Comparison of ENCODE assay signal across 8 cellular contexts in the genomic region with DNA sequence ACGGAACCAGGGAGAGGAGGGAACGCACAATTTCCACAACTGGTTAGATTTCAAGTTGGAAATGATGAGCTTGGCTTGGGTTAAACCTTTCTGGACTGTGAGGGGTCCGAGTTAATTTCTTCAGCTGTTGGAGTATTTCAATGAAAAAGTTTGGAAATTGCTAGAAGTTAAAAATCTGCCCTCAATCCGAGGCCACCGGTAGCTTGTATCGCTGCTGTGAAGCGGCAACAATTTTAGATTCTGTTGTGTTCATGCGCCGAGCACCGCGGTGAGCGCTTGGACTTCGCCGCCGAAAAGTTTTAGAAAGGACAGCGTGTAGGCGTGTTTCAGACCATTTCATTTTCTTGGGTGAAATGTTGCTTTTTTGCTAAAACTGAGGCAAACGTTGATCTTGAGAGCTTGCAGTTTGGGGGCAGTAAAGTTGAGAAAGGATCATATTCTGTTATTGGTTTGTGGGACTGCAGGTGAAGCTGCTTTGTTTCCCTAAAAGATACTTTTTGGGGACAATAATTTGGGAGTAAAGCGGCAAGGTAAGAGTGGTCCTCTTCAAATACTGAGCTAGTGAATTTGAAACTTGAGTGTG. TPM values are rescaled to one million over a fixed set of nuclear protein-coding genes. Genes with fewer than 3 reads are reported as not detected.
A peak's percentile ranks its signal among the peaks of the same experiment; 100 is the strongest.
DNase-seq lines count a peak whose midpoint lies in the region; ATAC-seq and TF ChIP-seq lines count a peak whose summit lies in the region.

No MANE protein-coding gene starts in this region.

- H3K4me3 ChIP-seq in IMR-90 (ENCODE audit: insufficient read depth, low read depth, low read length) (peak overlapping the region; percentile 67), neuronal stem cell (ENCODE audit: low read length in 2 of 2) (peak overlapping the region; percentile 81 to 92)

- H3K4ac ChIP-seq in IMR-90 (ENCODE audit: low read depth, low read length) (peak overlapping the region; percentile 42; the same call in 1 of the 2 replicates), neuronal stem cell (ENCODE audit: low read length) (no peak overlapping the region)

- peaks cover 16% of the 10 kb centered on the region for H3K36me3 Mint-ChIP-seq in activated T-helper 17 cell treated with anti-CD3 and anti-CD28 coated beads, Interleukin-2, amount 50 U/mL, for 72 hours (ENCODE audit: low read depth)

- peak overlapping the region; percentile 99 for H2AFZ ChIP-seq in IMR-90 (replicated peaks; ENCODE audit: low read length, poor library complexity)
- H2AFZ ChIP-seq in neuronal stem cell (ENCODE audit: low read length), result peak overlapping the region; percentile 98

- H3K4me2 ChIP-seq in IMR-90 (ENCODE audit: low read depth, low read length) (peak overlapping the region; percentile 87), neuronal stem cell (ENCODE audit: insufficient read depth, low read length, poor library complexity, severe bottlenecking) (peak overlapping the region; percentile 67)

- H4K8ac ChIP-seq in IMR-90 (ENCODE audit: low read depth in 2 of 2, low read length in 2 of 2), result peak overlapping the region; percentile 81 to 95; a peak in 3 of 4 replicates
- no peak overlapping the region for H4K8ac ChIP-seq in neuronal stem cell (ENCODE audit: low read depth, low read length)

- H3K27ac ChIP-seq in IMR-90 (ENCODE audit: insufficient read depth, low read length), result peak overlapping the region; percentile 88
- H3K27ac ChIP-seq in neuronal stem cell (replicated peaks; ENCODE audit: low read length), result no peak overlapping the region

- peak overlapping the region; percentile 83 for H2BK5ac ChIP-seq in IMR-90 (ENCODE audit: low read depth, low read length, poor library complexity, severe bottlenecking)
- peak overlapping the region; percentile 93 for H2BK5ac ChIP-seq in neuronal stem cell (ENCODE audit: low read length)

- H3K4me3 Mint-ChIP-seq in activated T-helper 17 cell treated with anti-CD3 and anti-CD28 coated beads, Interleukin-2, amount 50 U/mL, for 72 hours, result no peak overlapping the region

- intact Hi-C loops in IMR-90 (cut with micrococcal nuclease), result loop anchor here (2.0 to 10.0 kb wide), 4 partner anchors 15 to 811 kb away; partner anchors contain the start of gene PISD

- H3K9me3 Mint-ChIP-seq in activated T-helper 17 cell treated with anti-CD3 and anti-CD28 coated beads, Interleukin-2, amount 50 U/mL, for 72 hours, result no peaks in the 10 kb centered on the region

- peak overlapping the region; percentile 31 for H3K18ac ChIP-seq in IMR-90 (ENCODE audit: low read depth, low read length)
- H3K18ac ChIP-seq in neuronal stem cell (ENCODE audit: low read length), result peak overlapping the region; percentile 94

- H2AK9ac ChIP-seq in IMR-90 (replicated peaks; ENCODE audit: low read depth, low read length, poor library complexity), result peak overlapping the region; percentile 66

- H4K91ac ChIP-seq in IMR-90 (ENCODE audit: insufficient read depth, low read depth, low read length) (peak overlapping the region; percentile 44; the same call in 1 of the 2 replicates), neuronal stem cell (ENCODE audit: low read depth, low read length, poor library complexity) (no peak overlapping the region)

- 3% methylated on average over 13 of the region's 19 CpGs; no CpG with 5 or more reads in 1 of the 2 experiments for WGBS in IMR-90 (ENCODE audit: extremely low coverage in 2 of 2, insufficient read length in 1 of 2), 2 experiments
- WGBS in neuronal stem cell (ENCODE audit: extremely low coverage in 2 of 2, insufficient read length in 2 of 2, insufficient replicate concordance in 1 of 2), 2 donors, result no CpG with 5 or more reads among the region's 19 CpGs

- no peaks in the 10 kb centered on the region for H3K9me3 ChIP-seq in IMR-90 (ENCODE audit: control insufficient read depth, insufficient read depth, low read length)
- H3K9me3 ChIP-seq in neuronal stem cell (replicated peaks in 1 of 2; ENCODE audit: control insufficient read depth in 2 of 2, insufficient read depth in 1 of 2, low read depth in 1 of 2, low read length in 2 of 2), result no peaks in the 10 kb centered on the region

- no peak overlapping the region for H2BK20ac ChIP-seq in IMR-90 (ENCODE audit: low read depth, low read length)

- H3K14ac ChIP-seq in IMR-90 (replicated peaks; ENCODE audit: low read depth, low read length), result peak overlapping the region; percentile 80
- H3K14ac ChIP-seq in neuronal stem cell (ENCODE audit: low read length), result no peak overlapping the region

- H3K4me1 ChIP-seq in IMR-90 (ENCODE audit: control insufficient read depth, insufficient read depth, low read length) (peaks cover 11% of the 10 kb centered on the region), neuronal stem cell (ENCODE audit: control insufficient read depth in 2 of 2, insufficient read depth in 1 of 2, low read depth in 1 of 2, low read length in 2 of 2) (peaks cover 0 to 5% of the 10 kb centered on the region in 2 donors)

- H3K9ac ChIP-seq in IMR-90 (ENCODE audit: low read depth, low read length) (peak overlapping the region; percentile 70), neuronal stem cell (ENCODE audit: low read depth, low read length, poor library complexity) (peak overlapping the region; percentile 34)

- H2BK120ac ChIP-seq in IMR-90 (ENCODE audit: low read depth, low read length) (peak overlapping the region; percentile 41), neuronal stem cell (ENCODE audit: low read depth, low read length) (no peak overlapping the region)

- in situ Hi-C loops in IMR-90 (cut with MboI; ENCODE audit: low sequenced_read_pairs), result loop anchor here (10.0 kb wide), 1 partner anchor 501 kb away; no protein-coding TSS in a partner anchor

- H3K56ac ChIP-seq in IMR-90 (ENCODE audit: extremely low read depth, insufficient read depth, low read length), result peak overlapping the region; percentile 89

- no peaks in the 10 kb centered on the region for H3K27me3 Mint-ChIP-seq in activated T-helper 17 cell treated with anti-CD3 and anti-CD28 coated beads, Interleukin-2, amount 50 U/mL, for 72 hours

- TF ChIP-seq CTCF in IMR-90 (conservative IDR thresholded peaks at IDR 0.05; ENCODE audit: low read depth, low read length), result no peak

- H3K27me3 ChIP-seq in IMR-90 (ENCODE audit: control insufficient read depth, insufficient read depth, low read length) (no peaks in the 10 kb centered on the region), neuronal stem cell (ENCODE audit: control insufficient read depth in 3 of 3, insufficient read depth in 3 of 3, low read depth in 1 of 3, low read length in 3 of 3) (peaks cover 0 to 7% (median 2%) of the 10 kb centered on the region in 3 experiments)

- POLR2A ChIA-PET in IMR-90 (lab: Charles Lee; ENCODE audit: unreplicated experiment), result interaction anchor here (0.6 kb wide), 1 partner anchor 1346 kb away, joined by 3 read pairs; no protein-coding TSS in a partner anchor

- CTCF ChIA-PET in IMR-90 (lab: Yijun Ruan, JAX), result interaction anchor here (0.6 to 2.3 kb wide), 4 partner anchors 11 to 321 kb away, joined by 3 to 10 read pairs (median 3); no protein-coding TSS in a partner anchor

- TF ChIP-seq RAD21 in IMR-90 (IDR thresholded peaks at IDR 0.05; ENCODE audit: low read length), result no peak

- H3K23ac ChIP-seq in IMR-90 (ENCODE audit: low read depth, low read length) (peak overlapping the region; percentile 80), neuronal stem cell (ENCODE audit: low read depth, low read length, poor library complexity) (no peak overlapping the region)

- peak overlapping the region; percentile 90 for H3K27ac Mint-ChIP-seq in activated T-helper 17 cell treated with anti-CD3 and anti-CD28 coated beads, Interleukin-2, amount 50 U/mL, for 72 hours

- H3K36me3 ChIP-seq in IMR-90 (ENCODE audit: control insufficient read depth, insufficient read depth, low read length), result no peaks in the 10 kb centered on the region; the same call in none of the 2 replicates
- H3K36me3 ChIP-seq in neuronal stem cell (replicated peaks in 1 of 2; ENCODE audit: control insufficient read depth in 2 of 2, insufficient read depth in 2 of 2, low read length in 2 of 2), result peaks cover 0 to 12% of the 10 kb centered on the region in 2 donors

- ATAC-seq in GM18868 (IDR thresholded peaks at IDR 0.05; ENCODE audit: unreplicated experiment) (peak; percentile 13), IMR-90 (ENCODE audit: low read depth) (peak; percentile 12; the same call in 1 of the 2 replicates)
- ATAC-seq in activated T-helper 17 cell treated with anti-CD3 and anti-CD28 coated beads, Interleukin-2, amount 50 U/mL, for 72 hours (replicated peaks), result peak; percentile 7

- no peak for TF ChIP-seq POLR2A in IMR-90 (IDR thresholded peaks at IDR 0.05; ENCODE audit: low read depth, low read length)

- dilution Hi-C loops in IMR-90 (cut with HindIII; ENCODE audit: low sequenced_read_pairs, unreplicated experiment), result no loop called here

- H2BK15ac ChIP-seq in IMR-90 (ENCODE audit: low read depth, low read length) (no peak overlapping the region), neuronal stem cell (ENCODE audit: low read length) (no peak overlapping the region)

- peaks cover 3% of the 10 kb centered on the region; the same call in 1 of the 2 replicates for H3K9me1 ChIP-seq in IMR-90 (ENCODE audit: insufficient read depth, low read length)

- peaks cover 47% of the 10 kb centered on the region for H4K20me1 ChIP-seq in IMR-90 (ENCODE audit: insufficient read depth, low read length)

- DNase-seq in C1 segment of cervical spinal cord (lab: John Stamatoyannopoulos, UW) (peak in 10 of 14 donors; percentile 32 to 82 (median 60)), IMR-90 (no peak), foreskin melanocyte (peak; percentile 57), neuronal stem cell (ENCODE audit: low spot score) (peak; percentile 12), globus pallidus (ENCODE audit: low spot score) (no peak), GM19240 (ENCODE audit: insufficient read length, low spot score) (no peak)

- BruUV-seq in IMR-90 (replicated peaks; lab: Mats Ljungman, UMichigan), result TSS peak; percentile 38

- H2BK12ac ChIP-seq in neuronal stem cell (ENCODE audit: low read length), result no peak overlapping the region

- H4K5ac ChIP-seq in IMR-90 (ENCODE audit: low read depth, low read length), result peak overlapping the region; percentile 8; the same call in 1 of the 2 replicates

- peaks cover 24% of the 10 kb centered on the region for H3K4me1 Mint-ChIP-seq in activated T-helper 17 cell treated with anti-CD3 and anti-CD28 coated beads, Interleukin-2, amount 50 U/mL, for 72 hours

- H3K79me1 ChIP-seq in IMR-90 (ENCODE audit: low read depth in 1 of 2, low read length in 2 of 2), result peaks cover 0 to 31% of the 10 kb centered on the region in 2 experiments; a peak in 2 of 4 replicates
- no peaks in the 10 kb centered on the region for H3K79me1 ChIP-seq in neuronal stem cell (ENCODE audit: low read depth, low read length)

- peak overlapping the region; percentile 23; the same call in 1 of the 2 replicates for H2AK5ac ChIP-seq in IMR-90 (ENCODE audit: low read depth, low read length)
- no peak overlapping the region for H2AK5ac ChIP-seq in neuronal stem cell (ENCODE audit: low read depth, low read length)

RNA-seq across cellular contexts. Expression of gene FBXO7, which starts 0.9 kb away (rescaled TPM):
- total RNA-seq in IMR-90 (2012; rRNA removed), result 61.4 and 71.5 TPM in 2 replicates
- 69.7 and 71.5 TPM in 2 replicates for polyA plus RNA-seq in IMR-90 (2012; rRNA removed)
- polyA plus RNA-seq in IMR-90 (2012; cell fraction: cytosol; rRNA removed), result 34.6 and 44.8 TPM in 2 replicates
- polyA plus RNA-seq in IMR-90 (2012; cell fraction: nucleus; rRNA removed; ENCODE audit: low replicate concordance), result 24.9 and 76.6 TPM in 2 replicates
- 10 to 100 TPM; 76.4 to 79.8 TPM for total RNA-seq in activated T-helper 17 cell treated with anti-CD3 and anti-CD28 coated beads, Interleukin-2, amount 50 U/mL, for 72 hours
- polyA plus RNA-seq in neuronal stem cell (2013, experiment 1 of 2), result 46.7 TPM
- 46.3 TPM for polyA plus RNA-seq in neuronal stem cell (2013, experiment 2 of 2)

RNA-seq across cellular contexts. Expression of gene BPIFC, which starts 11.3 kb away (rescaled TPM):
- total RNA-seq in IMR-90 (2012; rRNA removed), result not detected in 2 replicates
- polyA plus RNA-seq in IMR-90 (2012; rRNA removed), result not detected in 2 replicates
- not detected in 2 replicates for polyA plus RNA-seq in IMR-90 (2012; cell fraction: cytosol; rRNA removed)
- polyA plus RNA-seq in IMR-90 (2012; cell fraction: nucleus; rRNA removed; ENCODE audit: low replicate concordance), result not detected in 2 replicates
- total RNA-seq in activated T-helper 17 cell treated with anti-CD3 and anti-CD28 coated beads, Interleukin-2, amount 50 U/mL, for 72 hours, result not detected
- not detected for polyA plus RNA-seq in neuronal stem cell (2013, experiment 1 of 2)
- polyA plus RNA-seq in neuronal stem cell (2013, experiment 2 of 2), result not detected

Comparison
In these comparisons a context has a peak if more than half of its experiments do, and no peak if none do; other contexts are left out.
1. DNase-seq: peak in C1 segment of cervical spinal cord (10 of 14), foreskin melanocyte (single experiment) and neuronal stem cell (single experiment); none in IMR-90 (single experiment), globus pallidus (single experiment) and GM19240 (single experiment).
2. Peak in every context shown above with its lines, with median percentiles within 50 percentile points of each other: ATAC-seq.